5 cellular contexts compared by ENCODE assay signal in genomic region chr9:28848671-28849070, GRCh38.
"Had no signal": no experiment of that assay in that cellular context is flagged by ENCODE, and none has a peak within 500 bp of the region (broad histone marks: within the 10 kb centered on the region; RNA-seq: fewer than 3 reads in every experiment).

No MANE protein-coding gene starts in this region.

- H3K4me3 Mint-ChIP-seq: GM23338, H9 had no signal

- H3K9me3 Mint-ChIP-seq: GM23338, H9 had no signal

- H3K4me3 ChIP-seq: GM23338, K562 had no signal

- H3K27ac Mint-ChIP-seq: GM23338, H9 had no signal

- DNase-seq: H9, HCEC 1CT, IMR-90 had no signal
